1 cellular context compared by ENCODE assay signal in genomic region chr22:42515304-42515703, GRCh38. TPM values are rescaled to one million over a fixed set of nuclear protein-coding genes. Genes with fewer than 3 reads are reported as not detected.
"Had no signal": no experiment of that assay in that cellular context is flagged by ENCODE, and none has a peak within 500 bp of the region (broad histone marks: within the 10 kb centered on the region; RNA-seq: fewer than 3 reads in every experiment).

No MANE protein-coding gene starts in this region.

RNA-seq across cellular contexts. Expression of gene SERHL2, which starts 38.5 kb away (rescaled TPM):
- total RNA-seq: HT-29 had no signal
